8 cellular contexts compared by ENCODE assay signal in the genomic region with DNA sequence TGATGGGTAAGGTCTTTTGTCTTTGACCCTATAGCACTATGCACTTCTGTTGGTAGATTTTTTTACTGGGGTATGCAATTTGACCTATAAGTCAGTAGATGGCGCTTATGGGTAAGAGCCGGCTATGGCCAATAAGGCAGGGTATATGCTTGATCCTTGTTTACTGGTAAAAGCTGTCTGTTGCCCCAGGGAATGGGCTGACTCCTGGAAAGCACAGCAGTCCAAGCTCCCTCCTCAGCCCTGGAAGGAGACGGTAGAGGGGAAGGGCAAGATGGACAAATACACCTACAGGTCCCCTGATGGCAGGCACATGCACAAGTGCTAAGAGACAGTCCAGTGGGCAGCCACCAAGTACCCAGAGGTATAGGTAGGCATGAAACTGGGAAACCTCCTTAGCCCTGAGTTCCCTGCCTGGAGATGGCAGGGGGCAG.
DNase-seq lines count a peak whose midpoint lies in the region; ATAC-seq and TF ChIP-seq lines count a peak whose summit lies in the region.

No MANE protein-coding gene starts in this region.

- TF ChIP-seq CTCF in AG09319 (IDR thresholded peaks at IDR 0.05; ENCODE audit: low read depth, low read length), result peak; percentile 85

- DNase-seq in AG09319 (ENCODE audit: extremely low read depth, low read depth) (peak; percentile 44), NCI-H524 treated with DMSO at 0.1 percent for 48 hours (lab: John Stamatoyannopoulos, UW) (peak; percentile 18), dermis blood vessel endothelial cell (peak; percentile 64), medulla oblongata (ENCODE audit: extremely low spot score) (peak; percentile 4), NCI-H1436 treated with DMSO at 0.1 percent for 48 hours (lab: John Stamatoyannopoulos, UW) (no peak), nucleus accumbens (lab: John Stamatoyannopoulos, UW) (no peak)

- peak; percentile 78 for ATAC-seq in GM18499 (IDR thresholded peaks at IDR 0.05; ENCODE audit: insufficient read depth, unreplicated experiment)
- ATAC-seq in HG02973 (IDR thresholded peaks at IDR 0.05; ENCODE audit: unreplicated experiment), result peak; percentile 74

Comparison
In these comparisons a context has a peak if more than half of its experiments do, and no peak if none do; other contexts are left out.
1. DNase-seq: peak in AG09319 (single experiment), NCI-H524 treated with DMSO at 0.1 percent for 48 hours (single experiment), dermis blood vessel endothelial cell (single experiment) and medulla oblongata (single experiment); none in NCI-H1436 treated with DMSO at 0.1 percent for 48 hours (single experiment) and nucleus accumbens (0 of 56).